In genomic region chr17:75321506-75321905, GRCh38 we compare ENCODE assay signal across 25 cellular contexts.
DNase-seq lines count a peak whose midpoint lies in the region; ATAC-seq and TF ChIP-seq lines count a peak whose summit lies in the region.
"Had no signal": no experiment of that assay in that cellular context is flagged by ENCODE, and none has a peak within 500 bp of the region (broad histone marks: within the 10 kb centered on the region; RNA-seq: fewer than 3 reads in every experiment).

No MANE protein-coding gene starts in this region.

- H3K4me1 ChIP-seq in OCI-LY1 (ENCODE audit: insufficient read depth, low read length, severe bottlenecking), result peaks cover 38% of the 10 kb centered on the region
- H3K4me1 ChIP-seq: A549 had no signal

- no peak overlapping the region for H3K4me3 Mint-ChIP-seq in stimulated activated naive CD8-positive, alpha-beta T cell treated with anti-CD3 and anti-CD28 coated beads, Interleukin-15, Interleukin-2, amounts not matched to agents 100 ng/mL and 50 ng/mL, for 24 hours
- H3K4me3 Mint-ChIP-seq in memory B cell, result no peak overlapping the region
- H3K4me3 Mint-ChIP-seq in stimulated activated naive B cell treated with anti-CD40 and anti-IgM and Interleukin-4, amounts not matched to agents 10 μg/mL and 1 μg/mL and 100 μg/mL, for 72 hours, result no peak overlapping the region
- H3K4me3 Mint-ChIP-seq: GM23338, H9 had no signal

- H3K9me3 ChIP-seq in OCI-LY1 (ENCODE audit: low read length), result no peaks in the 10 kb centered on the region
- H3K9me3 ChIP-seq: A549, Peyer's patch had no signal

- H3K9ac ChIP-seq in OCI-LY1 (ENCODE audit: low read length), result no peak overlapping the region

- no peak for ATAC-seq in stimulated activated naive CD8-positive, alpha-beta T cell treated with anti-CD3 and anti-CD28 coated beads, Interleukin-15, Interleukin-2, amounts not matched to agents 100 U/mL and 50 U/mL, for 24 hours
- ATAC-seq in memory B cell (ENCODE audit: low read depth) (no peak), HG02840 (IDR thresholded peaks at IDR 0.05; ENCODE audit: low FRiP score, unreplicated experiment) (no peak), HG03159 (IDR thresholded peaks at IDR 0.05; ENCODE audit: unreplicated experiment) (no peak), HG02938 (IDR thresholded peaks at IDR 0.05; ENCODE audit: unreplicated experiment) (no peak)
- no peak for ATAC-seq in stimulated activated naive B cell treated with anti-CD40 and anti-IgM and Interleukin-4, amounts not matched to agents 10 μg/mL and 1 μg/mL and 100 μg/mL, for 72 hours (replicated peaks)
- ATAC-seq: A549, GM23338 had no signal

- no peaks in the 10 kb centered on the region for H3K27me3 Mint-ChIP-seq in stimulated activated naive CD8-positive, alpha-beta T cell treated with anti-CD3 and anti-CD28 coated beads, Interleukin-15, Interleukin-2, amounts not matched to agents 100 ng/mL and 50 ng/mL, for 24 hours
- no peaks in the 10 kb centered on the region for H3K27me3 Mint-ChIP-seq in memory B cell
- H3K27me3 Mint-ChIP-seq in stimulated activated naive B cell treated with anti-CD40 and anti-IgM and Interleukin-4, amounts not matched to agents 10 μg/mL and 1 μg/mL and 100 μg/mL, for 72 hours, result no peaks in the 10 kb centered on the region

- peaks cover 37% of the 10 kb centered on the region for H3K4me1 Mint-ChIP-seq in stimulated activated naive CD8-positive, alpha-beta T cell treated with anti-CD3 and anti-CD28 coated beads, Interleukin-15, Interleukin-2, amounts not matched to agents 100 ng/mL and 50 ng/mL, for 24 hours (ENCODE audit: low read depth)
- peaks cover 43% of the 10 kb centered on the region for H3K4me1 Mint-ChIP-seq in memory B cell
- H3K4me1 Mint-ChIP-seq in stimulated activated naive B cell treated with anti-CD40 and anti-IgM and Interleukin-4, amounts not matched to agents 10 μg/mL and 1 μg/mL and 100 μg/mL, for 72 hours, result peaks cover 39 to 72% of the 10 kb centered on the region in 2 donors

- H3K27ac Mint-ChIP-seq in stimulated activated naive CD8-positive, alpha-beta T cell treated with anti-CD3 and anti-CD28 coated beads, Interleukin-15, Interleukin-2, amounts not matched to agents 100 ng/mL and 50 ng/mL, for 24 hours, result peak overlapping the region; percentile 55
- H3K27ac Mint-ChIP-seq in memory B cell, result peak overlapping the region; percentile 96
- peak overlapping the region; percentile 82 for H3K27ac Mint-ChIP-seq in stimulated activated naive B cell treated with anti-CD40 and anti-IgM and Interleukin-4, amounts not matched to agents 10 μg/mL and 1 μg/mL and 100 μg/mL, for 72 hours
- H3K27ac Mint-ChIP-seq: GM23338, H9 had no signal

- no peaks in the 10 kb centered on the region for H3K9me3 Mint-ChIP-seq in stimulated activated naive CD8-positive, alpha-beta T cell treated with anti-CD3 and anti-CD28 coated beads, Interleukin-15, Interleukin-2, amounts not matched to agents 100 ng/mL and 50 ng/mL, for 24 hours
- H3K9me3 Mint-ChIP-seq in memory B cell, result no peaks in the 10 kb centered on the region
- H3K9me3 Mint-ChIP-seq in stimulated activated naive B cell treated with anti-CD40 and anti-IgM and Interleukin-4, amounts not matched to agents 10 μg/mL and 1 μg/mL and 100 μg/mL, for 72 hours, result no peaks in the 10 kb centered on the region
- H3K9me3 Mint-ChIP-seq: GM23338, H9 had no signal

- TF ChIP-seq CTCF in OCI-LY1 (IDR thresholded peaks at IDR 0.05; ENCODE audit: low read length), result no peak

- no peaks in the 10 kb centered on the region for H3K9me2 ChIP-seq in OCI-LY1 (ENCODE audit: low read depth, low read length)

- peaks cover 84% of the 10 kb centered on the region for H3K36me3 ChIP-seq in OCI-LY1 (ENCODE audit: insufficient read depth, low read length)

- H3K4me3 ChIP-seq in OCI-LY1 (ENCODE audit: low read depth, low read length, poor library complexity, severe bottlenecking), result no peak overlapping the region
- H3K4me3 ChIP-seq: A549, GM23338, Peyer's patch, SK-N-MC had no signal

- H4K20me1 ChIP-seq in OCI-LY1 (ENCODE audit: insufficient read depth, low read length), result no peaks in the 10 kb centered on the region

- H3K36me3 Mint-ChIP-seq in stimulated activated naive CD8-positive, alpha-beta T cell treated with anti-CD3 and anti-CD28 coated beads, Interleukin-15, Interleukin-2, amounts not matched to agents 100 ng/mL and 50 ng/mL, for 24 hours (ENCODE audit: low read depth), result peaks cover 55% of the 10 kb centered on the region
- peaks cover 16% of the 10 kb centered on the region for H3K36me3 Mint-ChIP-seq in memory B cell
- H3K36me3 Mint-ChIP-seq in stimulated activated naive B cell treated with anti-CD40 and anti-IgM and Interleukin-4, amounts not matched to agents 10 μg/mL and 1 μg/mL and 100 μg/mL, for 72 hours, result peaks cover 51 to 65% of the 10 kb centered on the region in 2 donors

- peak overlapping the region; percentile 85 for H3K27ac ChIP-seq in OCI-LY1 (ENCODE audit: low read depth, low read length, poor library complexity, severe bottlenecking)
- H3K27ac ChIP-seq: A549, C4-2B, SK-N-MC had no signal

- no peak overlapping the region for H2AFZ ChIP-seq in OCI-LY1 (ENCODE audit: low read length)
- H2AFZ ChIP-seq: GM23338 had no signal

- no peak for DNase-seq in stimulated activated naive CD8-positive, alpha-beta T cell treated with anti-CD3 and anti-CD28 coated beads, Interleukin-15, Interleukin-2, amounts not matched to agents 100 U/mL and 50 U/mL, for 24 hours
- DNase-seq in memory B cell (ENCODE audit: low spot score in 2 of 2), result no peak
- no peak for DNase-seq in stimulated activated naive B cell treated with anti-CD40 and anti-IgM and Interleukin-4, amounts not matched to agents 10 μg/mL and 1 μg/mL and 100 μg/mL, for 72 hours
- DNase-seq: Calu3, H9, KG1, MM.1S, NCI-H2029 treated with DMSO at 0.1 percent for 48 hours, NCI-H2171, NCI-H226, NCI-H510A, NCI-H69, OCI-M1, Peyer's patch, SIG-M5, SW 1271 had no signal

- H3K4me2 ChIP-seq in OCI-LY1 (ENCODE audit: low read length), result no peak overlapping the region
- H3K4me2 ChIP-seq: A549, GM23338 had no signal

- H3K79me2 ChIP-seq in OCI-LY1 (ENCODE audit: insufficient read depth, low read length), result no peaks in the 10 kb centered on the region

- H3F3A ChIP-seq in OCI-LY1 (ENCODE audit: insufficient read depth, low read length), result 0 out of 2 replicates have a peak, but pooled peaks cover 4% of the 10 kb centered on the region

- no peaks in the 10 kb centered on the region for H3K27me3 ChIP-seq in OCI-LY1 (ENCODE audit: insufficient read depth, low read length)
- H3K27me3 ChIP-seq: Peyer's patch had no signal
